In genomic region chr5:34524123-34524522, GRCh38 we compare ENCODE assay signal across 1 cellular context.
TF ChIP-seq lines count a peak whose summit lies in the region.

No MANE protein-coding gene starts in this region.

TF ChIP-seq in H1, 55 proteins besides CTCF, POLR2A, EP300 and RAD21 (continued from another document):
- TF ChIP-seq TEAD4 (IDR thresholded peaks at IDR 0.05; ENCODE audit: low read depth, low read length) (no peak), POLR2AphosphoS5 (IDR thresholded peaks at IDR 0.05; ENCODE audit: low read depth, low read length) (no peak), MAFK (IDR thresholded peaks at IDR 0.05; ENCODE audit: low read depth, low read length) (no peak), CHD1 (IDR thresholded peaks at IDR 0.05; ENCODE audit: low read depth, low read length) (no peak)
